In genomic region chr10:17007836-17008235, GRCh38 we compare ENCODE assay signal across 1 cellular context.
TF ChIP-seq lines count a peak whose summit lies in the region.

No MANE protein-coding gene starts in this region.

TF ChIP-seq in GM23338, 12 proteins besides CTCF, POLR2A, EP300 and RAD21:
- TF ChIP-seq ZNF331 (CRISPR knock-in tag; IDR thresholded peaks at IDR 0.05; ENCODE audit: low read depth) (no peak), CREB1 (CRISPR knock-in tag; IDR thresholded peaks at IDR 0.05; ENCODE audit: low read depth) (no peak), ZNF114 (CRISPR knock-in tag; IDR thresholded peaks at IDR 0.05) (no peak), STAT1 (IDR thresholded peaks at IDR 0.05; ENCODE audit: unreplicated experiment) (no peak), EZH2phosphoT487 (IDR thresholded peaks at IDR 0.05; ENCODE audit: unreplicated experiment) (no peak)
